In the genomic region with DNA sequence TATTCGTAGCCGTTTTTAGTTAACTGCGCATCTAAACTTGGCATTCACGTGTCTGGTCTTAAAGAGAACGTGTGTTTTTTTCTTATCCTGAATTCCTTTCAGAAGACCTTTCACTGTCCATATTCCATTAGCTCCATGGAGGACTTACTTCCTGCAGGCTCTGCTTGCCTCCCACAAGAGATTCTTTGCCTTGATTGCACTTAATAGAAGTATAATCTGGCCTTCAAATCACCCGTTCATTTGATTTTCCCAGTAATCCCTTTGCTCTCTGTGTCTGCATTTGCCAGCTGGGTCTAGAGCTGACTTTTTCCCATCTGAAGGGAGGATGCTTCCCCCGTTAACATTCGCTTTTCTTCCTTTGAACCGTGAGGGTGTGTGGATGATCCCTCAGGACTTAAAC, we compare ENCODE assay signal across 19 cellular contexts.
DNase-seq lines count a peak whose midpoint lies in the region; ATAC-seq, FAIRE-seq and TF ChIP-seq lines count a peak whose summit lies in the region.
"Had no signal": no experiment of that assay in that cellular context is flagged by ENCODE, and none has a peak within 500 bp of the region (broad histone marks: within the 10 kb centered on the region; RNA-seq: fewer than 3 reads in every experiment).

No MANE protein-coding gene starts in this region.

- no peak overlapping the region for H2BK12ac ChIP-seq in H1 (ENCODE audit: low read depth, low read length)

- no peak overlapping the region for H3K27ac Mint-ChIP-seq in GM23338
- H3K27ac Mint-ChIP-seq: CD14-positive monocyte; CD4-positive, alpha-beta memory T cell had no signal

- POLR2A ChIA-PET in H1 (lab: Charles Lee; ENCODE audit: partially characterized antibody): no interaction called here

- H3K4me3 ChIP-seq in GM23338 (no peak overlapping the region), H1 (ENCODE audit: extremely low read depth in 1 of 4, insufficient read depth in 2 of 4, low read depth in 3 of 4, low read length in 4 of 4) (no peak overlapping the region)
- H3K4me3 ChIP-seq: BLaER1, HAP-1 had no signal

- no peak overlapping the region for H2BK20ac ChIP-seq in H1 (ENCODE audit: low read length)

- H3K4ac ChIP-seq in H1 (replicated peaks; ENCODE audit: insufficient read length, low read depth, low read length): no peak overlapping the region

- peaks cover 5% of the 10 kb centered on the region; the same call in 2 of the 3 replicates for H3K9me3 Mint-ChIP-seq in GM23338
- H3K9me3 Mint-ChIP-seq: CD4-positive, alpha-beta memory T cell had no signal

- no peak overlapping the region for H3K14ac ChIP-seq in H1 (ENCODE audit: insufficient read length)

- no peak overlapping the region for H3K23ac ChIP-seq in H1 (ENCODE audit: insufficient read length)

- 88% methylated on average over 9 of the region's 9 CpGs; no CpG with 5 or more reads in 1 of the 2 experiments for WGBS in H1 (ENCODE audit: extremely low coverage in 1 of 2, insufficient coverage in 1 of 2, insufficient read length in 1 of 2, insufficient replicate concordance in 2 of 2, low coverage in 1 of 2, low lambda C conversion rate in 2 of 2, missing lambda C conversion rate in 1 of 2), 2 experiments

- H2BK15ac ChIP-seq in H1 (ENCODE audit: low read length): no peak overlapping the region

- no peaks in the 10 kb centered on the region for H3K23me2 ChIP-seq in H1 (ENCODE audit: low read depth, low read length)

- no peak for TF ChIP-seq POLR2A in H1 (IDR thresholded peaks at IDR 0.05; ENCODE audit: control extremely low read depth in 1 of 2, low read depth in 2 of 2, low read length in 2 of 2)

- 0 out of 2 replicates have a peak overlapping the region, but pooled peaks have one; percentile 38 for H3K18ac ChIP-seq in H1 (ENCODE audit: extremely low read depth, low read length)

- H3K79me2 ChIP-seq in GM23338 (replicated peaks; ENCODE audit: insufficient read depth): no peaks in the 10 kb centered on the region
- no peaks in the 10 kb centered on the region for H3K79me2 ChIP-seq in H1 (ENCODE audit: control insufficient read depth in 1 of 2, insufficient read depth in 2 of 2, low read length in 2 of 2)

- no peaks in the 10 kb centered on the region for H3F3A ChIP-seq in GM23338 (replicated peaks; ENCODE audit: low read depth)

- no peak for FAIRE-seq in H1 (lab: Jason Lieb, UNC)
- FAIRE-seq: A204.1, HTR-8/SVneo had no signal

- H3K36me3 Mint-ChIP-seq in GM23338 (ENCODE audit: low read depth): no peaks in the 10 kb centered on the region
- H3K36me3 Mint-ChIP-seq: CD14-positive monocyte; CD4-positive, alpha-beta memory T cell; IgD-negative memory B cell had no signal

- no peak overlapping the region for H3K4me3 Mint-ChIP-seq in GM23338
- H3K4me3 Mint-ChIP-seq: CD14-positive monocyte; CD4-positive, alpha-beta memory T cell; IgD-negative memory B cell had no signal

- no peak overlapping the region for H2BK5ac ChIP-seq in H1 (ENCODE audit: low read depth, low read length)

- H3K9me2 ChIP-seq in GM23338 (ENCODE audit: insufficient read depth): no peaks in the 10 kb centered on the region

- peak overlapping the region; percentile 9; the same call in 1 of the 2 replicates for H3K4me2 ChIP-seq in GM23338
- no peak overlapping the region for H3K4me2 ChIP-seq in H1 (ENCODE audit: insufficient read depth in 1 of 2, low read depth in 2 of 2, low read length in 2 of 2)
- H3K4me2 ChIP-seq: BLaER1 had no signal

- H3K27me3 ChIP-seq in GM23338 (ENCODE audit: insufficient read depth) (no peaks in the 10 kb centered on the region), H1 (replicated peaks in 1 of 4; ENCODE audit: control insufficient read depth in 3 of 4, extremely low read depth in 1 of 4, insufficient read depth in 3 of 4, low read length in 3 of 4) (no peaks in the 10 kb centered on the region; a peak in 1 of 7 replicates)
- H3K27me3 ChIP-seq: BLaER1 had no signal

- H3K27me3 Mint-ChIP-seq in GM23338 (ENCODE audit: insufficient read depth, low read depth, poor library complexity): peaks cover 2% of the 10 kb centered on the region

- H2AFZ ChIP-seq in GM23338 (peak overlapping the region; percentile 16; the same call in 1 of the 2 replicates), H1 (ENCODE audit: low read length) (peak overlapping the region; percentile 56; the same call in 1 of the 2 replicates)

- H3K56ac ChIP-seq in H1 (replicated peaks; ENCODE audit: insufficient read length, low read depth, low read length): no peak overlapping the region

- H3K9ac ChIP-seq in H1 (replicated peaks in 1 of 4; ENCODE audit: extremely low read depth in 1 of 4, low read depth in 3 of 4, low read length in 3 of 4): no peak overlapping the region
- H3K9ac ChIP-seq: BLaER1 had no signal

- H3K4me1 ChIP-seq in GM23338 (ENCODE audit: insufficient read depth) (peaks cover 20% of the 10 kb centered on the region), H1 (replicated peaks in 1 of 4; ENCODE audit: control insufficient read depth in 3 of 4, insufficient read depth in 4 of 4, low read length in 3 of 4) (peaks cover 0 to 9% (median 2%) of the 10 kb centered on the region in 4 experiments; a peak in 4 of 7 replicates)
- H3K4me1 ChIP-seq: HAP-1 had no signal

- H2BK120ac ChIP-seq in H1 (replicated peaks; ENCODE audit: low read depth, low read length): peak overlapping the region; percentile 7

- no peak for TF ChIP-seq RAD21 in H1 (IDR thresholded peaks at IDR 0.05 in 1 of 2, conservative IDR thresholded peaks at IDR 0.05 in 1 of 2; ENCODE audit: low read depth in 2 of 2, low read length in 2 of 2)

- TF ChIP-seq CTCF in GM23338 (conservative IDR thresholded peaks at IDR 0.05; ENCODE audit: low read depth in 2 of 2) (no peak), H1 (IDR thresholded peaks at IDR 0.05; ENCODE audit: control extremely low read depth in 1 of 3, insufficient read depth in 1 of 3, low read depth in 1 of 3, low read length in 3 of 3) (no peak)

- H3K36me3 ChIP-seq in GM23338 (ENCODE audit: insufficient read depth) (no peaks in the 10 kb centered on the region), H1 (ENCODE audit: control insufficient read depth in 2 of 4, insufficient read depth in 4 of 4, low read length in 3 of 4) (no peaks in the 10 kb centered on the region)
- H3K36me3 ChIP-seq: BLaER1, HAP-1 had no signal

- no peak overlapping the region for H2AK5ac ChIP-seq in H1 (ENCODE audit: low read depth, low read length)

- no peak for DNase-seq in GM23338 (ENCODE audit: low spot score)
- DNase-seq in NCI-H82 treated with DMSO at 0.1 percent for 48 hours (lab: John Stamatoyannopoulos, UW; ENCODE audit: unreplicated experiment): peak; percentile 33
- DNase-seq in H1 (ENCODE audit: low read depth in 1 of 2, low spot score in 2 of 2): no peak
- no peak for DNase-seq in HK-2 (ENCODE audit: unreplicated experiment)
- no peak for DNase-seq in Ammon's horn (ENCODE audit: low spot score)
- DNase-seq in stimulated activated naive CD8-positive, alpha-beta T cell treated with anti-CD3 and anti-CD28 coated beads, Interleukin-15, Interleukin-2, amounts not matched to agents 100 U/mL and 50 U/mL, for 24 hours: no peak
- no peak for DNase-seq in SKM-1 (lab: John Stamatoyannopoulos, UW; ENCODE audit: unreplicated experiment)
- DNase-seq: ACHN; CD4-positive, alpha-beta memory T cell; DMS79 treated with DMSO at 0.1 percent for 48 hours; GF-D8; GOT3; KBM-7 had no signal

- no peaks in the 10 kb centered on the region for H4K20me1 ChIP-seq in GM23338 (replicated peaks; ENCODE audit: insufficient read depth)
- no peaks in the 10 kb centered on the region for H4K20me1 ChIP-seq in H1 (replicated peaks in 1 of 2; ENCODE audit: control insufficient read depth in 1 of 2, insufficient read depth in 2 of 2, low read length in 2 of 2)
- H4K20me1 ChIP-seq: BLaER1 had no signal

- H3K79me1 ChIP-seq in H1 (ENCODE audit: low read depth, low read length): no peaks in the 10 kb centered on the region

- peaks cover 0 to 8% of the 10 kb centered on the region in 2 experiments; a peak in 1 of 4 replicates for H3K9me3 ChIP-seq in H1 (ENCODE audit: insufficient read depth in 2 of 2, low read depth in 1 of 2, low read length in 1 of 2)
- H3K9me3 ChIP-seq: HAP-1 had no signal

- no peak for ATAC-seq in GM23338
- ATAC-seq in stimulated activated naive CD8-positive, alpha-beta T cell treated with anti-CD3 and anti-CD28 coated beads, Interleukin-15, Interleukin-2, amounts not matched to agents 100 U/mL and 50 U/mL, for 24 hours: no peak

- CTCF ChIA-PET in H1 (lab: Charles Lee; ENCODE audit: partially characterized antibody): interaction anchor here (0.7 to 5.0 kb wide), 7 partner anchors 13 to 95 kb away, joined by 3 to 25 read pairs (median 3); no protein-coding TSS in a partner anchor

- no peak overlapping the region for H4K8ac ChIP-seq in H1 (ENCODE audit: extremely low read depth, insufficient read depth, low read length)

- no peak overlapping the region for H3K27ac ChIP-seq in GM23338 (ENCODE audit: low read depth)
- H3K27ac ChIP-seq in H1 (ENCODE audit: low read depth, low read length): no peak overlapping the region
- H3K27ac ChIP-seq: BLaER1 had no signal

- no peak for TF ChIP-seq EP300 in H1 (IDR thresholded peaks at IDR 0.05; ENCODE audit: borderline replicate concordance in 1 of 2, low read depth in 2 of 2, low read length in 2 of 2)

- H3K4me1 Mint-ChIP-seq in GM23338: peaks cover 20% of the 10 kb centered on the region
- H3K4me1 Mint-ChIP-seq: CD14-positive monocyte, IgD-negative memory B cell had no signal

- no peak overlapping the region for H4K5ac ChIP-seq in H1 (ENCODE audit: insufficient read length, low read depth, low read length)

- no peak overlapping the region for H4K91ac ChIP-seq in H1 (replicated peaks; ENCODE audit: insufficient read length, low read length)

TF ChIP-seq in H1, 55 proteins besides CTCF, POLR2A, EP300 and RAD21 (continues in another document):
- TF ChIP-seq RBBP5 (IDR thresholded peaks at IDR 0.05; ENCODE audit: borderline replicate concordance, low read depth, low read length) (no peak), CTBP2 (IDR thresholded peaks at IDR 0.05; ENCODE audit: borderline replicate concordance, insufficient read depth, insufficient read length, low read length) (no peak), CBX5 (IDR thresholded peaks at IDR 0.05; ENCODE audit: low read depth, low read length) (no peak), TAF7 (optimal IDR thresholded peaks at IDR 0.05; ENCODE audit: borderline replicate concordance, low read depth, low read length) (no peak), TAF1 (IDR thresholded peaks at IDR 0.05; ENCODE audit: low read depth, low read length) (no peak), EZH2 (IDR thresholded peaks at IDR 0.05; ENCODE audit: low read depth, low read length, severe bottlenecking) (no peak), FOSL1 (IDR thresholded peaks at IDR 0.05; ENCODE audit: insufficient read depth, low read depth, low read length) (no peak), KDM1A (IDR thresholded peaks at IDR 0.05; ENCODE audit: borderline replicate concordance, low read length) (no peak), SP2 (IDR thresholded peaks at IDR 0.05; ENCODE audit: low read length) (no peak)
- TF ChIP-seq, protein P1, sequence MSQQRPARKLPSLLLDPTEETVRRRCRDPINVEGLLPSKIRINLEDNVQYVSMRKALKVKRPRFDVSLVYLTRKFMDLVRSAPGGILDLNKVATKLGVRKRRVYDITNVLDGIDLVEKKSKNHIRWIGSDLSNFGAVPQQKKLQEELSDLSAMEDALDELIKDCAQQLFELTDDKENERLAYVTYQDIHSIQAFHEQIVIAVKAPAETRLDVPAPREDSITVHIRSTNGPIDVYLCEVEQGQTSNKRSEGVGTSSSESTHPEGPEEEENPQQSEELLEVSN (IDR thresholded peaks at IDR 0.05): no peak
